Comparison of ENCODE assay signal across 9 cellular contexts in the genomic region with DNA sequence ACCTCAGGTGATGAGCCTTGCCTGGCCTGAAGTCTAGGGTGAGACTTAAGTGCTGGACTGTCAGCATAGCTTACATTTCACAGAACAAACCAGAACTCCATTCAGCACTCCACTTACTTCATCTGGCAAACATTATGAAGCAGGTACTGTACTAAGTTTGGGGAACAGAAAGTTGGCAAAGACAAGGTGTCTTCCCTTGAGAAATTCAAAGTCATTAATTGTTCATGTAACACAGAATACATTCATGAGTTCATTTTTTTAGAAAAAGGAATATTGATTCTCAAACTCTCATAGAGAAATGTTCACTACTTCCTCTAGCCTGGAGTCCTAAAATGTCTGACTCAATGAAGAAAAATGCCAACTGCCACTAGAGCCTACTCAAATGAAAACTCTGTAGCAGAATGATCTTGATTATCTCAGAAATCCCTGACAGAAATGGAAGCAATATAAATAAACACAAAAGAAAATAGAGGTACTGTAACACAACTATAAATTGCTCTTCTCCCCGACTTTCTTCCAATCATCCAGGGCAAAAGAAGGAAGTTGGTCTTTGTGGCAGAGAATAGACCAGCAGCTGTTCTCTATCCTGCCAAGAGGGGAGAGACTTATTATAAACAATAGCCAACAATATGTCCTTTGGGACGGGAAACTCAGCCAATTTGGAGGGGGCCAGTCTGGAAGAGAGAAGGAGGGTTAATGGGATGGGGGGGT.
DNase-seq lines count a peak whose midpoint lies in the region; TF ChIP-seq lines count a peak whose summit lies in the region.
"Had no signal": no experiment of that assay in that cellular context is flagged by ENCODE, and none has a peak within 500 bp of the region (broad histone marks: within the 10 kb centered on the region; RNA-seq: fewer than 3 reads in every experiment).

No MANE protein-coding gene starts in this region.

- BruUV-seq in MCF 10A (replicated peaks; lab: Mats Ljungman, UMichigan), result no TSS peak

- H3K9me3 ChIP-seq in breast epithelium, result no peaks in the 10 kb centered on the region
- no peaks in the 10 kb centered on the region for H3K9me3 ChIP-seq in tibial artery
- H3K9me3 ChIP-seq: transverse colon had no signal

- POLR2A ChIA-PET in MCF 10A (lab: Yijun Ruan, JAX), result interaction anchor here (0.7 to 3.5 kb wide), 3 partner anchors 252 to 1079 kb away, joined by 3 to 40 read pairs (median 4); partner anchors contain the start of genes CWC15, KDM4D and MAML2

- peaks cover 13% of the 10 kb centered on the region for H3K4me1 Mint-ChIP-seq in MCF 10A (ENCODE audit: insufficient read depth, unreplicated experiment)
- peaks cover 67% of the 10 kb centered on the region for H3K4me1 Mint-ChIP-seq in chondrocyte (ENCODE audit: low read depth)

- H3K4me3 Mint-ChIP-seq in MCF 10A (ENCODE audit: unreplicated experiment) (no peak overlapping the region), chondrocyte (ENCODE audit: unreplicated experiment) (no peak overlapping the region)

- no peak for TF ChIP-seq POLR2A in breast epithelium (IDR thresholded peaks at IDR 0.05)

- H3K9me3 Mint-ChIP-seq in MCF 10A (ENCODE audit: unreplicated experiment) (no peaks in the 10 kb centered on the region), chondrocyte (ENCODE audit: low read depth) (no peaks in the 10 kb centered on the region)

- TF ChIP-seq CTCF in breast epithelium (IDR thresholded peaks at IDR 0.05) (peak in 1 of 3 donors; percentile 28), MCF 10A (IDR thresholded peaks at IDR 0.05; ENCODE audit: unreplicated experiment) (no peak), chondrocyte (IDR thresholded peaks at IDR 0.05) (no peak), tibial artery (IDR thresholded peaks at IDR 0.05) (no peak)

- H3K36me3 Mint-ChIP-seq in MCF 10A (ENCODE audit: insufficient read depth, unreplicated experiment), result no peaks in the 10 kb centered on the region
- H3K36me3 Mint-ChIP-seq in chondrocyte (ENCODE audit: low read depth), result no peaks in the 10 kb centered on the region

- H3K27ac Mint-ChIP-seq in MCF 10A (ENCODE audit: low read depth, unreplicated experiment) (no peak overlapping the region), chondrocyte (ENCODE audit: unreplicated experiment) (peak overlapping the region; percentile 82)

- intact Hi-C loops in breast epithelium (cut with DNase I; ENCODE audit: low total_unique reads), result no loop called here
- intact Hi-C loops in MCF 10A (cut with micrococcal nuclease), result no loop called here
- intact Hi-C loops in tibial artery (cut with DNase I; ENCODE audit: low total_unique reads), result loop anchor here (5.0 kb wide), 1 partner anchor 56 kb away; no protein-coding TSS in a partner anchor

- CTCF ChIA-PET in MCF 10A (lab: Yijun Ruan, JAX), result interaction anchor here (0.6 to 9.5 kb wide), 7 partner anchors 66 to 341 kb away, joined by 3 to 200 read pairs (median 5); partner anchors contain the start of gene MAML2

- no peak for DNase-seq in breast epithelium (ENCODE audit: low spot score in 2 of 2)
- DNase-seq in MCF 10A (ENCODE audit: unreplicated experiment), result no peak
- peak; percentile 82 for DNase-seq in LHCN-M2 (ENCODE audit: low read depth)
- DNase-seq in chondrocyte (ENCODE audit: low spot score), result no peak
- DNase-seq in tibial artery, result no peak
- DNase-seq in amygdala (lab: John Stamatoyannopoulos, UW), result no peak
- no peak for DNase-seq in stimulated activated CD4-positive, alpha-beta T cell treated with anti-CD3 and anti-CD28 coated beads, Interleukin-1b, Interleukin-23, amount 100 ng/mL, for 48 hours
- DNase-seq in NCI-H187 (lab: John Stamatoyannopoulos, UW), result no peak
- DNase-seq: transverse colon had no signal

- H3K4me3 ChIP-seq in breast epithelium (no peak overlapping the region), tibial artery (no peak overlapping the region)
- H3K4me3 ChIP-seq: transverse colon had no signal

- H3K36me3 ChIP-seq in breast epithelium, result no peaks in the 10 kb centered on the region
- no peaks in the 10 kb centered on the region for H3K36me3 ChIP-seq in tibial artery
- H3K36me3 ChIP-seq: transverse colon had no signal

- H3K4me1 ChIP-seq in breast epithelium (peaks cover 0 to 12% of the 10 kb centered on the region in 2 donors), tibial artery (peaks cover 0 to 49% (median 45%) of the 10 kb centered on the region in 4 donors)

- H3K27me3 ChIP-seq in breast epithelium, result no peaks in the 10 kb centered on the region
- H3K27me3 ChIP-seq in tibial artery, result no peaks in the 10 kb centered on the region
- H3K27me3 ChIP-seq: transverse colon had no signal

- H3K27ac ChIP-seq in breast epithelium (peak overlapping the region; percentile 68 to 86), tibial artery (peak overlapping the region; percentile 48 to 58)
- H3K27ac ChIP-seq: transverse colon had no signal

- H3K27me3 Mint-ChIP-seq in MCF 10A (ENCODE audit: insufficient read depth, unreplicated experiment) (no peaks in the 10 kb centered on the region), chondrocyte (ENCODE audit: low read depth) (no peaks in the 10 kb centered on the region)
